In genomic region chr6:113636357-113636824, GRCh38 we compare ENCODE assay signal across 1 cellular context.
TF ChIP-seq lines count a peak whose summit lies in the region.

No MANE protein-coding gene starts in this region.

TF ChIP-seq in SK-N-SH, 30 proteins besides CTCF, POLR2A, EP300 and RAD21 (continued from another document):
- TF ChIP-seq YY1 (IDR thresholded peaks at IDR 0.05; ENCODE audit: low read depth), result no peak
- no peak for TF ChIP-seq ZBTB33 (IDR thresholded peaks at IDR 0.05; ENCODE audit: borderline replicate concordance, low read depth)
- TF ChIP-seq RXRA (IDR thresholded peaks at IDR 0.05; ENCODE audit: borderline replicate concordance, low read depth), result no peak
- no peak for TF ChIP-seq EZH2phosphoT487 (IDR thresholded peaks at IDR 0.05; ENCODE audit: borderline replicate concordance, low read depth)
